ENCODE assay signal across 1 cellular context in the genomic region with DNA sequence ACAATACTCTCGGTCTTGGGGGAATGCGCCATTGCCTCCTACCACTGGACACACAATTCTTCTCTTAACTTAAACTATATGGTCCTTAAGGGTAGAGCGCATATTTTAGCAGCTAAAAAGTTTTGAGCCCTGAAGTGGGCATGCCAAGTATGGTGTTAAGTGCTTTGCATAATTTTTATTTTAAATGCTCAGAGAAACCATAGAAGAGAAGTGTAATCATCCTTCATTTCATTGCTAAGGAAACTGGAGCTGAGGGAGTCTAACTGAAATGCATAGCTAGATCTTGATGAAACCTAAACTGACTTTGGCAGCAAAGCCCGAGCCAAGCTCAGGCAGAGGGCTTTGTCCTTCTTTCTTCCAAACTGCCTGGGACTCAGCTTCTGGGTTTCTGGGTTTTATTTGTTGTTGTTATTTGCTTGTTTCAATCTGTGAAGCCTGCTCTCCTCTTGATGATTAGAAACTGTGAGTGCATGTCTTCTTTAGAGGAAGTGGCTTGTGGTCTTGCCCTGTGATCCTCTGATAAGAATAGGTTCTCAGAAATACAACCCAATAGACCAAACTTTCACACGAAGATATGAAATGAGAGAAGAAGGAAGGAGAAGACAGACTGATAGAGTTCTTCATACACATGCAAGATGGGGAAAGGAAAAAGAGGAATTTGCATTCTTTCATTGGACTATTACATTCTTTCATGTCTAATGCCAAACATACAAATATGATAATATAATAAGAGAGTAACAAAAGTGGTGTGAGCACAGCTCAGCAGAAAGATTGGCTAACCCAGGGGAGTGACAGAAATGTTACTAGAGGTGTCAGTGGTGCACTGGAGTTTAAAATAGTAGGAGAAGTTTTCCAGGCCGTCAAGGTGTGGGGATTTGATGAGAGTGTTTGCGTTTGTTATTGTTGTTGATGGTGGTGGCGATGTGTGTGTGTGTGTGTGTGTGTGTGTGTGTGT.
TF ChIP-seq lines count a peak whose summit lies in the region.

No MANE protein-coding gene starts in this region.

TF ChIP-seq in K562, 482 proteins besides CTCF, POLR2A, EP300 and RAD21 (continues in another document):
- TF ChIP-seq SREBF2 (CRISPR knock-in tag; IDR thresholded peaks at IDR 0.05) = no peak
- no peak for TF ChIP-seq ZNF124 (CRISPR knock-in tag; IDR thresholded peaks at IDR 0.05)
- TF ChIP-seq SMARCC2 (IDR thresholded peaks at IDR 0.05; ENCODE audit: low read depth) = peak; percentile 89; the same call in 1 of the 2 replicates
- peak; percentile 74; the same call in 1 of the 2 replicates for TF ChIP-seq MECOM (CRISPR knock-in tag; IDR thresholded peaks at IDR 0.05)
- peak; percentile 68 for TF ChIP-seq CXXC5 (CRISPR knock-in tag; IDR thresholded peaks at IDR 0.05)
- TF ChIP-seq RBFOX2 (IDR thresholded peaks at IDR 0.05; ENCODE audit: low read depth, low read length) = no peak
- TF ChIP-seq, protein P1, sequence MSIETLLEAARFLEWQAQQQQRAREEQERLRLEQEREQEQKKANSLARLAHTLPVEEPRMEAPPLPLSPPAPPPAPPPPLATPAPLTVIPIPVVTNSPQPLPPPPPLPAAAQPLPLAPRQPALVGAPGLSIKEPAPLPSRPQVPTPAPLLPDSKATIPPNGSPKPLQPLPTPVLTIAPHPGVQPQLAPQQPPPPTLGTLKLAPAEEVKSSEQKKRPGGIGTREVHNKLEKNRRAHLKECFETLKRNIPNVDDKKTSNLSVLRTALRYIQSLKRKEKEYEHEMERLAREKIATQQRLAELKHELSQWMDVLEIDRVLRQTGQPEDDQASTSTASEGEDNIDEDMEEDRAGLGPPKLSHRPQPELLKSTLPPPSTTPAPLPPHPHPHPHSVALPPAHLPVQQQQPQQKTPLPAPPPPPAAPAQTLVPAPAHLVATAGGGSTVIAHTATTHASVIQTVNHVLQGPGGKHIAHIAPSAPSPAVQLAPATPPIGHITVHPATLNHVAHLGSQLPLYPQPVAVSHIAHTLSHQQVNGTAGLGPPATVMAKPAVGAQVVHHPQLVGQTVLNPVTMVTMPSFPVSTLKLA (conservative IDR thresholded peaks at IDR 0.05) = peak in 1 of 2 experiments; percentile 67; a peak in 2 of 4 replicates
- TF ChIP-seq, protein P2, sequence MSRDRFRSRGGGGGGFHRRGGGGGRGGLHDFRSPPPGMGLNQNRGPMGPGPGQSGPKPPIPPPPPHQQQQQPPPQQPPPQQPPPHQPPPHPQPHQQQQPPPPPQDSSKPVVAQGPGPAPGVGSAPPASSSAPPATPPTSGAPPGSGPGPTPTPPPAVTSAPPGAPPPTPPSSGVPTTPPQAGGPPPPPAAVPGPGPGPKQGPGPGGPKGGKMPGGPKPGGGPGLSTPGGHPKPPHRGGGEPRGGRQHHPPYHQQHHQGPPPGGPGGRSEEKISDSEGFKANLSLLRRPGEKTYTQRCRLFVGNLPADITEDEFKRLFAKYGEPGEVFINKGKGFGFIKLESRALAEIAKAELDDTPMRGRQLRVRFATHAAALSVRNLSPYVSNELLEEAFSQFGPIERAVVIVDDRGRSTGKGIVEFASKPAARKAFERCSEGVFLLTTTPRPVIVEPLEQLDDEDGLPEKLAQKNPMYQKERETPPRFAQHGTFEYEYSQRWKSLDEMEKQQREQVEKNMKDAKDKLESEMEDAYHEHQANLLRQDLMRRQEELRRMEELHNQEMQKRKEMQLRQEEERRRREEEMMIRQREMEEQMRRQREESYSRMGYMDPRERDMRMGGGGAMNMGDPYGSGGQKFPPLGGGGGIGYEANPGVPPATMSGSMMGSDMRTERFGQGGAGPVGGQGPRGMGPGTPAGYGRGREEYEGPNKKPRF (IDR thresholded peaks at IDR 0.05; ENCODE audit: low read depth, low read length) = no peak
- TF ChIP-seq RCOR1 (IDR thresholded peaks at IDR 0.05; ENCODE audit: borderline replicate concordance in 1 of 2, low read depth in 2 of 2, low read length in 2 of 2) = peak; percentile 88 to 99; a peak in 3 of 4 replicates
- TF ChIP-seq, protein P3, sequence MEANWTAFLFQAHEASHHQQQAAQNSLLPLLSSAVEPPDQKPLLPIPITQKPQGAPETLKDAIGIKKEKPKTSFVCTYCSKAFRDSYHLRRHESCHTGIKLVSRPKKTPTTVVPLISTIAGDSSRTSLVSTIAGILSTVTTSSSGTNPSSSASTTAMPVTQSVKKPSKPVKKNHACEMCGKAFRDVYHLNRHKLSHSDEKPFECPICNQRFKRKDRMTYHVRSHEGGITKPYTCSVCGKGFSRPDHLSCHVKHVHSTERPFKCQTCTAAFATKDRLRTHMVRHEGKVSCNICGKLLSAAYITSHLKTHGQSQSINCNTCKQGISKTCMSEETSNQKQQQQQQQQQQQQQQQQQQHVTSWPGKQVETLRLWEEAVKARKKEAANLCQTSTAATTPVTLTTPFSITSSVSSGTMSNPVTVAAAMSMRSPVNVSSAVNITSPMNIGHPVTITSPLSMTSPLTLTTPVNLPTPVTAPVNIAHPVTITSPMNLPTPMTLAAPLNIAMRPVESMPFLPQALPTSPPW (CRISPR knock-in tag; IDR thresholded peaks at IDR 0.05) = peak; percentile 55; the same call in 1 of the 2 replicates
- TF ChIP-seq NFE2 (IDR thresholded peaks at IDR 0.05; ENCODE audit: low read depth) = peak; percentile 58
- TF ChIP-seq CBFA2T2 (conservative IDR thresholded peaks at IDR 0.05) = peak; percentile 93
- peak; percentile 39 for TF ChIP-seq NEUROD1 (IDR thresholded peaks at IDR 0.05; ENCODE audit: borderline replicate concordance, low read depth, low read length, partially characterized antibody)
- peak in 1 of 2 experiments; percentile 70; a peak in 2 of 4 replicates for TF ChIP-seq ZNF639 (CRISPR knock-in tag; conservative IDR thresholded peaks at IDR 0.05 in 1 of 2, IDR thresholded peaks at IDR 0.05 in 1 of 2)
- TF ChIP-seq ZC3H4 (CRISPR knock-in tag; IDR thresholded peaks at IDR 0.05; ENCODE audit: borderline replicate concordance) = no peak
- peak; percentile 93 for TF ChIP-seq GATA2 (CRISPR knock-in tag; IDR thresholded peaks at IDR 0.05)
- no peak for TF ChIP-seq PRMT5 (CRISPR knock-in tag; IDR thresholded peaks at IDR 0.05)
- TF ChIP-seq MYNN (IDR thresholded peaks at IDR 0.05) = 0 out of 2 replicates have a peak, but pooled peaks have one; percentile 51
- TF ChIP-seq MYNN (CRISPR knock-in tag; IDR thresholded peaks at IDR 0.05) = no peak
- no peak for TF ChIP-seq ZFP1 (CRISPR knock-in tag; IDR thresholded peaks at IDR 0.05)
- peak; percentile 97 to 98 for TF ChIP-seq KDM1A (IDR thresholded peaks at IDR 0.05)
- no peak for TF ChIP-seq ZNF583 (CRISPR knock-in tag; IDR thresholded peaks at IDR 0.05)
- TF ChIP-seq HDAC1 (IDR thresholded peaks at IDR 0.05) = peak; percentile 15 to 95; a peak in 2 of 4 replicates
- TF ChIP-seq CC2D1A (IDR thresholded peaks at IDR 0.05) = peak; percentile 78
- no peak for TF ChIP-seq NFYB (IDR thresholded peaks at IDR 0.05; ENCODE audit: extremely low read depth, insufficient read length)
- TF ChIP-seq ARID4B (CRISPR knock-in tag; IDR thresholded peaks at IDR 0.05) = no peak
- peak; percentile 89; the same call in 1 of the 2 replicates for TF ChIP-seq LEF1 (IDR thresholded peaks at IDR 0.05)
- TF ChIP-seq ARHGAP35 (IDR thresholded peaks at IDR 0.05; ENCODE audit: partially characterized antibody) = peak; percentile 71
- TF ChIP-seq MGA (IDR thresholded peaks at IDR 0.05) = peak; percentile 41
- TF ChIP-seq GATAD2B (IDR thresholded peaks at IDR 0.05; ENCODE audit: borderline replicate concordance) = peak; percentile 79; the same call in 1 of the 2 replicates
